ENCODE assay signal across 2 cellular contexts in the genomic region with DNA sequence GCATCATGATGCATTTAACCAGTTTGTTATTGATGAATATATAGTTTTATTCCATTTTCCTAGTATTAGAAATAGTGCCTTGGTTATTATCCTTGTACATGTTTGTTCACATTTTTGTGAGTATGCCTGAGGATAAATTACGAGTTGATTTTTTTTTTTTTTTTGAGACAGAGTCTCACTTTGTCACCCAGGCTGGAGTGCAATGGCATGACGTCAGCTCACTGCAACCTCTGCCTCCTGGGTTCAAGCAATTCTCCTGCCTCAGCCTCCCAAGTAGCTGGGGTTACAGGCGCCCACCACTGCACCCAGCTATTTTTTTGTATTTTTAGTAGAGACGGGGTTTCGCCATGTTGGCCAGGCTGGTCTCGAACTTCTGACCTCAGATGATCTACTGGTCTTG. TPM values are rescaled to one million over a fixed set of nuclear protein-coding genes. Genes with fewer than 3 reads are reported as not detected.
"Had no signal": no experiment of that assay in that cellular context is flagged by ENCODE, and none has a peak within 500 bp of the region (broad histone marks: within the 10 kb centered on the region; RNA-seq: fewer than 3 reads in every experiment).

No MANE protein-coding gene starts in this region.

RNA-seq across cellular contexts. Expression of a gene that starts 4.7 kb away (rescaled TPM):
- total RNA-seq: OCI-LY7, Right ventricle myocardium superior had no signal
